Comparison of ENCODE assay signal across 8 cellular contexts in genomic region chr16:11795887-11796226, GRCh38. TPM values are rescaled to one million over a fixed set of nuclear protein-coding genes. Genes with fewer than 3 reads are reported as not detected.
A peak's percentile ranks its signal among the peaks of the same experiment; 100 is the strongest.
DNase-seq lines count a peak whose midpoint lies in the region; ATAC-seq, FAIRE-seq and TF ChIP-seq lines count a peak whose summit lies in the region.

No MANE protein-coding gene starts in this region.

- H3K4me1 ChIP-seq in adrenal gland (replicated peaks in 1 of 2): peaks cover 42 to 69% of the 10 kb centered on the region in 2 donors
- peaks cover 78% of the 10 kb centered on the region for H3K4me1 ChIP-seq in HepG2 (ENCODE audit: insufficient read depth, low read length)
- H3K4me1 ChIP-seq in thoracic aorta (ENCODE audit: control insufficient read depth in 1 of 2, low read depth in 2 of 2): peaks cover 57 to 79% of the 10 kb centered on the region in 2 donors

- H3K27me3 ChIP-seq in adrenal gland (no peaks in the 10 kb centered on the region), HepG2 (ENCODE audit: control insufficient read depth in 1 of 2, insufficient read depth in 2 of 2, low read length in 2 of 2) (no peaks in the 10 kb centered on the region; a peak in 1 of 5 replicates), thoracic aorta (replicated peaks; ENCODE audit: insufficient read depth) (no peaks in the 10 kb centered on the region)

- H2AFZ ChIP-seq in HepG2 (ENCODE audit: low read length): no peak overlapping the region

- H3K4me3 ChIP-seq in adrenal gland: peak overlapping the region in 3 of 4 donors; percentile 80 to 97 (median 90)
- H3K4me3 ChIP-seq in HepG2 (replicated peaks in 1 of 3; ENCODE audit: insufficient read depth in 1 of 3, low read depth in 2 of 3, low read length in 3 of 3): peak overlapping the region; percentile 79 to 100 (median 91)
- peak overlapping the region; percentile 90 for H3K4me3 ChIP-seq in thoracic aorta

- peak overlapping the region; percentile 89 for H3K4me3 Mint-ChIP-seq in activated CD4-positive, alpha-beta T cell treated with anti-CD3 and anti-CD28 coated beads, Interleukin-2, amount 10 ng/mL, durations not matched to agents 7 days and 5 days

- peaks cover 29% of the 10 kb centered on the region for H3K36me3 Mint-ChIP-seq in activated CD4-positive, alpha-beta T cell treated with anti-CD3 and anti-CD28 coated beads, Interleukin-2, amount 10 ng/mL, durations not matched to agents 7 days and 5 days (ENCODE audit: low read depth)

- peak overlapping the region; percentile 94 for H3K9ac ChIP-seq in HepG2 (ENCODE audit: insufficient read depth, low read depth, low read length)

- peaks cover 48% of the 10 kb centered on the region for H4K20me1 ChIP-seq in HepG2 (ENCODE audit: insufficient read depth, low read length)

- DNase-seq in activated CD4-positive, alpha-beta T cell treated with anti-CD3 and anti-CD28 coated beads, Interleukin-2, amount 10 ng/mL, durations not matched to agents 7 days and 5 days: no peak
- DNase-seq in activated CD4-positive, alpha-beta T cell treated with anti-CD3 and anti-CD28 coated beads, Interleukin-2, amount 50 U/mL, for 1 hour: no peak
- DNase-seq in adrenal gland (no peak), HepG2 (ENCODE audit: low spot score) (no peak), thoracic aorta (ENCODE audit: low spot score) (no peak), DMS53 treated with DMSO at 0.1 percent for 48 hours (lab: John Stamatoyannopoulos, UW; ENCODE audit: unreplicated experiment) (no peak), amygdala (lab: John Stamatoyannopoulos, UW) (no peak)

- H3K36me3 ChIP-seq in adrenal gland (replicated peaks in 1 of 2): no peaks in the 10 kb centered on the region
- peaks cover 0 to 8% of the 10 kb centered on the region in 2 experiments; a peak in 2 of 5 replicates for H3K36me3 ChIP-seq in HepG2 (replicated peaks in 1 of 2; ENCODE audit: control insufficient read depth in 1 of 2, insufficient read depth in 2 of 2, low read length in 2 of 2)
- H3K36me3 ChIP-seq in thoracic aorta: no peaks in the 10 kb centered on the region

- in situ Hi-C loops in HepG2 (cut with HindIII; ENCODE audit: extremely low pct_ligation_motif_present, low pct_unique_long_range_greater_than_20kb): no loop called here

- ATAC-seq in HepG2 (no peak), thoracic aorta (ENCODE audit: insufficient number of reproducible peaks, low FRiP score, low read depth) (no peak), GM21423 (IDR thresholded peaks at IDR 0.05; ENCODE audit: unreplicated experiment) (no peak)

- FAIRE-seq in HepG2 (lab: Jason Lieb, UNC): no peak

- 60 to 68% (median 62%) methylated on average over 8 of the region's 8 CpGs for WGBS in adrenal gland, 4 donors
- whole genome bisulfite sequencing in HepG2 (ENCODE audit: low lambda C conversion rate): 66% methylated on average over 8 of the region's 8 CpGs

- POLR2A ChIA-PET in activated CD4-positive, alpha-beta T cell treated with anti-CD3 and anti-CD28 coated beads, Interleukin-2, amount 10 ng/mL, durations not matched to agents 7 days and 5 days (lab: Charles Lee): interaction anchor here (0.6 kb wide), 1 partner anchor 260 kb away, joined by 6 read pairs; no protein-coding TSS in a partner anchor
- POLR2A ChIA-PET in HepG2 (lab: Yijun Ruan, JAX): interaction anchor here (1.7 to 5.9 kb wide), 4 partner anchors 10 to 53 kb away, joined by 7 to 207 read pairs (median 94); partner anchors contain the start of gene TXNDC11

- BruUV-seq in HepG2 (replicated peaks; lab: Mats Ljungman, UMichigan): no TSS peak

- H3K27ac ChIP-seq in adrenal gland (peak overlapping the region in 4 of 5 donors; percentile 87 to 98 (median 94)), HepG2 (ENCODE audit: extremely low read length, insufficient read depth, low read length) (peak overlapping the region; percentile 85), thoracic aorta (peak overlapping the region; percentile 97 to 98)

- H3K4me2 ChIP-seq in HepG2 (ENCODE audit: low read depth, low read length): peak overlapping the region; percentile 94

- peaks cover 82% of the 10 kb centered on the region for H3K79me2 ChIP-seq in HepG2 (ENCODE audit: insufficient read depth, low read length)

- TF ChIP-seq CTCF in adrenal gland (IDR thresholded peaks at IDR 0.05) (no peak), HepG2 (CRISPR knock-in tag; IDR thresholded peaks at IDR 0.05) (no peak), thoracic aorta (IDR thresholded peaks at IDR 0.05) (no peak)

- intact Hi-C loops in adrenal gland (cut with DNase I): no loop called here
- intact Hi-C loops in HepG2 (cut with micrococcal nuclease; ENCODE audit: unreplicated experiment): loop anchor here (5.0 to 10.0 kb wide), 2 partner anchors 116 to 211 kb away; partner anchors contain the start of gene LITAF

- peaks cover 77% of the 10 kb centered on the region for H3K4me1 Mint-ChIP-seq in activated CD4-positive, alpha-beta T cell treated with anti-CD3 and anti-CD28 coated beads, Interleukin-2, amount 10 ng/mL, durations not matched to agents 7 days and 5 days

- no peaks in the 10 kb centered on the region for H3K9me3 Mint-ChIP-seq in activated CD4-positive, alpha-beta T cell treated with anti-CD3 and anti-CD28 coated beads, Interleukin-2, amount 10 ng/mL, durations not matched to agents 7 days and 5 days

- no peaks in the 10 kb centered on the region for H3K27me3 Mint-ChIP-seq in activated CD4-positive, alpha-beta T cell treated with anti-CD3 and anti-CD28 coated beads, Interleukin-2, amount 10 ng/mL, durations not matched to agents 7 days and 5 days

- H3K9me3 ChIP-seq in adrenal gland (replicated peaks in 1 of 3): no peaks in the 10 kb centered on the region
- no peaks in the 10 kb centered on the region for H3K9me3 ChIP-seq in HepG2 (ENCODE audit: low read length)
- no peaks in the 10 kb centered on the region for H3K9me3 ChIP-seq in thoracic aorta

- CTCF ChIA-PET in activated CD4-positive, alpha-beta T cell treated with anti-CD3 and anti-CD28 coated beads, Interleukin-2, amount 10 ng/mL, durations not matched to agents 7 days and 5 days (lab: Charles Lee): interaction anchor here (1.6 to 5.9 kb wide), 4 partner anchors 10 to 64 kb away, joined by 4 to 62 read pairs (median 16); no protein-coding TSS in a partner anchor
- CTCF ChIA-PET in HepG2 (lab: Yijun Ruan, JAX; ENCODE audit: low intra/inter-chr PET ratio, low total read pairs): no interaction called here

- TF ChIP-seq EP300 in HepG2 (IDR thresholded peaks at IDR 0.05; ENCODE audit: low read depth in 2 of 2, low read length in 2 of 2): no peak
- no peak for TF ChIP-seq EP300 in HepG2 (CRISPR knock-in tag; IDR thresholded peaks at IDR 0.05; ENCODE audit: borderline replicate concordance)

- TF ChIP-seq POLR2A in adrenal gland (IDR thresholded peaks at IDR 0.05): no peak
- TF ChIP-seq POLR2A in HepG2 (IDR thresholded peaks at IDR 0.05; ENCODE audit: insufficient read depth in 1 of 2, low read depth in 2 of 2, low read length in 2 of 2): no peak

- no peak for TF ChIP-seq RAD21 in HepG2 (CRISPR knock-in tag; IDR thresholded peaks at IDR 0.05)

- peak overlapping the region; percentile 96 for H3K27ac Mint-ChIP-seq in activated CD4-positive, alpha-beta T cell treated with anti-CD3 and anti-CD28 coated beads, Interleukin-2, amount 10 ng/mL, durations not matched to agents 7 days and 5 days

RNA-seq across cellular contexts. Expression of gene ZC3H7A, which starts 1.2 kb away (rescaled TPM):
- 10 to 100 TPM; 68.0 to 76.9 TPM for total RNA-seq in activated CD4-positive, alpha-beta T cell treated with anti-CD3 and anti-CD28 coated beads, Interleukin-2, amount 10 ng/mL, durations not matched to agents 7 days and 5 days
- total RNA-seq in adrenal gland: 10 to 100 TPM; 32.1 to 61.3 (median 43.0) TPM
- 10 to 100 TPM; 31.1 to 83.9 (median 35.9) TPM for polyA plus RNA-seq in adrenal gland
- total RNA-seq in HepG2 (2016; rRNA removed; fragmentation: Illumina TruSeq; extraction: Trizol): 29.2 and 51.5 TPM in 2 replicates
- total RNA-seq in HepG2 (2016; cell fraction: cytosol; rRNA removed; fragmentation: Illumina TruSeq; extraction: Trizol; ENCODE audit: low read depth): 36.4 and 39.0 TPM in 2 replicates
- 27.9 and 45.5 TPM in 2 replicates for total RNA-seq in HepG2 (2016; cell fraction: insoluble cytoplasmic fraction; rRNA removed; fragmentation: Illumina TruSeq; extraction: Trizol)
- total RNA-seq in HepG2 (2016; cell fraction: membrane; rRNA removed; fragmentation: Illumina TruSeq; extraction: Trizol): 21.9 and 22.1 TPM in 2 replicates
- 62.9 and 69.9 TPM in 2 replicates for total RNA-seq in HepG2 (2016; cell fraction: nucleus; rRNA removed; fragmentation: Illumina TruSeq; extraction: Trizol)
- 28.4 and 36.8 TPM in 2 replicates for polyA plus RNA-seq in HepG2 (2011; rRNA removed)
- polyA plus RNA-seq in HepG2 (2011; cell fraction: cytosol; rRNA removed): 17.3 and 26.0 TPM in 2 replicates
- polyA plus RNA-seq in HepG2 (2011; cell fraction: nucleus; rRNA removed): 65.4 and 82.1 TPM in 2 replicates
- polyA plus RNA-seq in HepG2 (2012): 38.8 and 45.6 TPM in 2 replicates
- 7.0 and 7.9 TPM in 2 replicates for polyA plus RNA-seq in HepG2 (2016; cell fraction: cytosol; fragmentation: Illumina TruSeq; extraction: Trizol; ENCODE audit: low read depth)
- polyA plus RNA-seq in HepG2 (2016; cell fraction: insoluble cytoplasmic fraction; fragmentation: Illumina TruSeq; extraction: Trizol; ENCODE audit: low read depth): 53.0 and 59.0 TPM in 2 replicates
- 12.7 and 13.1 TPM in 2 replicates for polyA plus RNA-seq in HepG2 (2016; cell fraction: membrane; fragmentation: Illumina TruSeq; extraction: Trizol; ENCODE audit: low read depth)
- 118 and 123 TPM in 2 replicates for polyA plus RNA-seq in HepG2 (2016; cell fraction: nucleus; fragmentation: Illumina TruSeq; extraction: Trizol; ENCODE audit: insufficient read depth, low read depth)
- polyA minus RNA-seq in HepG2 (2011; rRNA and poly(A)+ RNA removed; ENCODE audit: low replicate concordance): 15.6 and 21.1 TPM in 2 replicates
- polyA minus RNA-seq in HepG2 (2011; cell fraction: cytosol; rRNA and poly(A)+ RNA removed): 19.2 and 27.3 TPM in 2 replicates
- polyA minus RNA-seq in HepG2 (2011; cell fraction: nucleus; rRNA and poly(A)+ RNA removed): 93.7 and 101 TPM in 2 replicates
- 10 to 100 TPM; 47.8 to 86.1 TPM for total RNA-seq in thoracic aorta

RNA-seq across cellular contexts. Expression of gene TXNDC11, which starts 53.2 kb away (rescaled TPM):
- 10 to 100 TPM; 38.5 to 42.7 TPM for total RNA-seq in activated CD4-positive, alpha-beta T cell treated with anti-CD3 and anti-CD28 coated beads, Interleukin-2, amount 10 ng/mL, durations not matched to agents 7 days and 5 days
- total RNA-seq in adrenal gland (10 to 100 TPM; 33.5 to 68.4 (median 48.1) TPM), HepG2 (2016; rRNA removed; fragmentation: Illumina TruSeq; extraction: Trizol) (46.4 and 74.9 TPM in 2 replicates), thoracic aorta (10 to 100 TPM; 44.5 to 49.4 TPM)
- polyA plus RNA-seq in adrenal gland (10 to 100 TPM; 51.2 to 78.1 (median 57.4) TPM), HepG2 (2011; rRNA removed) (123 and 124 TPM in 2 replicates)
- 35.1 and 37.4 TPM in 2 replicates for total RNA-seq in HepG2 (2016; cell fraction: cytosol; rRNA removed; fragmentation: Illumina TruSeq; extraction: Trizol; ENCODE audit: low read depth)
- total RNA-seq in HepG2 (2016; cell fraction: insoluble cytoplasmic fraction; rRNA removed; fragmentation: Illumina TruSeq; extraction: Trizol): 41.1 and 74.2 TPM in 2 replicates
- total RNA-seq in HepG2 (2016; cell fraction: membrane; rRNA removed; fragmentation: Illumina TruSeq; extraction: Trizol): 66.4 and 69.7 TPM in 2 replicates
- 67.8 and 74.4 TPM in 2 replicates for total RNA-seq in HepG2 (2016; cell fraction: nucleus; rRNA removed; fragmentation: Illumina TruSeq; extraction: Trizol)
- polyA plus RNA-seq in HepG2 (2011; cell fraction: cytosol; rRNA removed): 124 and 127 TPM in 2 replicates
- 90.0 and 92.7 TPM in 2 replicates for polyA plus RNA-seq in HepG2 (2011; cell fraction: nucleus; rRNA removed)
- 52.3 and 58.7 TPM in 2 replicates for polyA plus RNA-seq in HepG2 (2012)
- polyA plus RNA-seq in HepG2 (2016; cell fraction: cytosol; fragmentation: Illumina TruSeq; extraction: Trizol; ENCODE audit: low read depth): 27.8 and 29.0 TPM in 2 replicates
- 50.3 and 56.6 TPM in 2 replicates for polyA plus RNA-seq in HepG2 (2016; cell fraction: insoluble cytoplasmic fraction; fragmentation: Illumina TruSeq; extraction: Trizol; ENCODE audit: low read depth)
- polyA plus RNA-seq in HepG2 (2016; cell fraction: membrane; fragmentation: Illumina TruSeq; extraction: Trizol; ENCODE audit: low read depth): 51.9 and 62.9 TPM in 2 replicates
- 110 TPM in 2 replicates for polyA plus RNA-seq in HepG2 (2016; cell fraction: nucleus; fragmentation: Illumina TruSeq; extraction: Trizol; ENCODE audit: insufficient read depth, low read depth)
- polyA minus RNA-seq in HepG2 (2011; rRNA and poly(A)+ RNA removed; ENCODE audit: low replicate concordance): 53.2 and 119 TPM in 2 replicates
- polyA minus RNA-seq in HepG2 (2011; cell fraction: cytosol; rRNA and poly(A)+ RNA removed): 62.7 TPM in 2 replicates
- 73.1 and 73.3 TPM in 2 replicates for polyA minus RNA-seq in HepG2 (2011; cell fraction: nucleus; rRNA and poly(A)+ RNA removed)

RNA-seq across cellular contexts. Expression of gene RSL1D1, which starts 55.5 kb away (rescaled TPM):
- 100 to 1,000 TPM; 158 to 182 TPM for total RNA-seq in activated CD4-positive, alpha-beta T cell treated with anti-CD3 and anti-CD28 coated beads, Interleukin-2, amount 10 ng/mL, durations not matched to agents 7 days and 5 days
- total RNA-seq in adrenal gland (100 to 1,000 TPM in 7 of 8 donors, 10 to 100 TPM in 1; 90.6 to 511 (median 124) TPM), HepG2 (2016; rRNA removed; fragmentation: Illumina TruSeq; extraction: Trizol) (343 and 502 TPM in 2 replicates), thoracic aorta (100 to 1,000 TPM in 1 of 2 donors, 10 to 100 TPM in 1; 51.2 to 184 TPM)
- polyA plus RNA-seq in adrenal gland (100 to 1,000 TPM in 1 of 3 donors, 10 to 100 TPM in 2; 40.1 to 364 (median 43.1) TPM), HepG2 (2011; rRNA removed) (125 and 187 TPM in 2 replicates)
- 118 and 139 TPM in 2 replicates for total RNA-seq in HepG2 (2016; cell fraction: cytosol; rRNA removed; fragmentation: Illumina TruSeq; extraction: Trizol; ENCODE audit: low read depth)
- 337 and 511 TPM in 2 replicates for total RNA-seq in HepG2 (2016; cell fraction: insoluble cytoplasmic fraction; rRNA removed; fragmentation: Illumina TruSeq; extraction: Trizol)
- 248 and 308 TPM in 2 replicates for total RNA-seq in HepG2 (2016; cell fraction: membrane; rRNA removed; fragmentation: Illumina TruSeq; extraction: Trizol)
- total RNA-seq in HepG2 (2016; cell fraction: nucleus; rRNA removed; fragmentation: Illumina TruSeq; extraction: Trizol): 210 and 225 TPM in 2 replicates
- polyA plus RNA-seq in HepG2 (2011; cell fraction: cytosol; rRNA removed): 77.4 and 149 TPM in 2 replicates
- polyA plus RNA-seq in HepG2 (2011; cell fraction: nucleus; rRNA removed): 15.5 and 28.9 TPM in 2 replicates
- polyA plus RNA-seq in HepG2 (2012): 330 and 427 TPM in 2 replicates
- 128 and 147 TPM in 2 replicates for polyA plus RNA-seq in HepG2 (2016; cell fraction: cytosol; fragmentation: Illumina TruSeq; extraction: Trizol; ENCODE audit: low read depth)
- 679 and 682 TPM in 2 replicates for polyA plus RNA-seq in HepG2 (2016; cell fraction: insoluble cytoplasmic fraction; fragmentation: Illumina TruSeq; extraction: Trizol; ENCODE audit: low read depth)
- polyA plus RNA-seq in HepG2 (2016; cell fraction: membrane; fragmentation: Illumina TruSeq; extraction: Trizol; ENCODE audit: low read depth): 277 and 347 TPM in 2 replicates
- polyA plus RNA-seq in HepG2 (2016; cell fraction: nucleus; fragmentation: Illumina TruSeq; extraction: Trizol; ENCODE audit: insufficient read depth, low read depth): 279 and 286 TPM in 2 replicates
- 28.2 and 33.4 TPM in 2 replicates for polyA minus RNA-seq in HepG2 (2011; rRNA and poly(A)+ RNA removed; ENCODE audit: low replicate concordance)
- polyA minus RNA-seq in HepG2 (2011; cell fraction: cytosol; rRNA and poly(A)+ RNA removed): 201 and 239 TPM in 2 replicates
- polyA minus RNA-seq in HepG2 (2011; cell fraction: nucleus; rRNA and poly(A)+ RNA removed): 96.4 and 115 TPM in 2 replicates
